In the genomic region with DNA sequence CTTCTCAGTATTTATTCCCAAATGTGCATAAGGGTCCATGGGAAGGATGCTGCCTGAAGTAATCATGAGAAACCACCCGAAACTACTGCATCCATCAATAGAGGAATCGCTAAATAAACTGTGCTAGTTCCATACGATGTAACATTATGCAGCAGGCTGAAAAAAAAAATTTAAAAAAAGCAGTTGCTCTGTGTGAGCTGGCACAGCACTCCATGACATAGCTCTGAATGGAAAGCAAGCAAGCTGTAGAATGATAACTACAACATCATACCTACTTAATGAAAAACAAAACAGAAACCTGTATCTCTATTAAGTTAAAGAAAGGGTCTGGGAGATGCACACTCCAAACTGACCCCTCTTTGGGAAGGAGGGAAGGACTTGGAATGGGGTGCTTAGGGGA, we compare ENCODE assay signal across 16 cellular contexts. TPM values are rescaled to one million over a fixed set of nuclear protein-coding genes. Genes with fewer than 3 reads are reported as not detected.
DNase-seq lines count a peak whose midpoint lies in the region; ATAC-seq and TF ChIP-seq lines count a peak whose summit lies in the region.
"Had no signal": no experiment of that assay in that cellular context is flagged by ENCODE, and none has a peak within 500 bp of the region (broad histone marks: within the 10 kb centered on the region; RNA-seq: fewer than 3 reads in every experiment).

No MANE protein-coding gene starts in this region.

- peak overlapping the region; percentile 13 for H3K56ac ChIP-seq in mesendoderm (ENCODE audit: low read length)

- no peak overlapping the region for H2AK5ac ChIP-seq in mesendoderm (ENCODE audit: low read length)

- intact Hi-C loops in left ventricle myocardium inferior (cut with micrococcal nuclease) (no loop called here), left cardiac atrium (cut with DNase I) (loop anchor here in 1 of 2 donors (5.0 kb wide), 1 partner anchor 48 kb away; a partner anchor contains a TSS), breast epithelium (cut with DNase I; ENCODE audit: low total_unique reads) (loop anchor here (10.0 kb wide), 1 partner anchor 45 kb away; a partner anchor contains a TSS), transverse colon (cut with DNase I; ENCODE audit: low total_unique reads) (loop anchor here (5.0 kb wide), 1 partner anchor 48 kb away; a partner anchor contains a TSS), CD14-positive monocyte (cut with micrococcal nuclease) (loop anchor here in 1 of 2 donors (10.0 kb wide), 2 partner anchors 45 to 105 kb away; a partner anchor contains a TSS)

- no peak overlapping the region for H3K23ac ChIP-seq in mesendoderm (ENCODE audit: low read length)

- H3K36me3 ChIP-seq in left ventricle myocardium inferior, result no peaks in the 10 kb centered on the region
- no peaks in the 10 kb centered on the region for H3K36me3 ChIP-seq in breast epithelium
- peaks cover 2% of the 10 kb centered on the region for H3K36me3 ChIP-seq in mesendoderm (ENCODE audit: control insufficient read depth, insufficient read depth, low read length)
- no peaks in the 10 kb centered on the region for H3K36me3 ChIP-seq in transverse colon
- H3K36me3 ChIP-seq: neutrophil, vagina had no signal

- no peak overlapping the region for H4K8ac ChIP-seq in mesendoderm (ENCODE audit: low read depth, low read length)

- in situ Hi-C loops in transverse colon (cut with MboI; ENCODE audit: low pct_ligation_motif_present in 1 of 4, low pct_unique_long_range_greater_than_20kb in 1 of 4, low sequenced_read_pairs in 3 of 4), result loop anchor here in 1 of 4 donors (10.0 kb wide), 1 partner anchor 55 kb away; no protein-coding TSS in a partner anchor

- no peak overlapping the region for H2BK5ac ChIP-seq in mesendoderm (ENCODE audit: low read length)

- no peak overlapping the region for H3K4ac ChIP-seq in mesendoderm (ENCODE audit: low read depth, low read length)

- DNase-seq in left ventricle myocardium inferior (no peak), left cardiac atrium (no peak), breast epithelium (ENCODE audit: low spot score in 2 of 2) (no peak), mesendoderm (no peak), transverse colon (no peak), CD14-positive monocyte (ENCODE audit: low spot score) (no peak), NCI-H2081 treated with DMSO at 0.1 percent for 48 hours (lab: John Stamatoyannopoulos, UW) (no peak)
- DNase-seq: activated CD4-positive, CD25-positive, alpha-beta regulatory T cell treated with anti-CD3 and anti-CD28 coated beads, Interleukin-2, amount 50 U/mL, for 72 hours; activated naive CD8-positive, alpha-beta T cell treated with anti-CD3 and anti-CD28 coated beads, Interleukin-2, amount 50 U/mL, for 24 hours; activated T-cell treated with anti-CD3 and anti-CD28 coated beads for 4 hours; foreskin melanocyte; NCI-H1930; stimulated activated CD4-positive, alpha-beta T cell treated with anti-CD3 and anti-CD28 coated beads, Interleukin-15, amount 100 ng/mL, for 24 hours had no signal

- peaks cover 78% of the 10 kb centered on the region for H3K79me2 ChIP-seq in mesendoderm (ENCODE audit: control insufficient read depth, insufficient read depth, low read length)

- ATAC-seq in left cardiac atrium (no peak), GM21528 (IDR thresholded peaks at IDR 0.05; ENCODE audit: low FRiP score, unreplicated experiment) (no peak)
- ATAC-seq: activated naive CD8-positive, alpha-beta T cell treated with anti-CD3 and anti-CD28 coated beads, Interleukin-2, amount 50 U/mL, for 24 hours had no signal

- peaks cover 97% of the 10 kb centered on the region for H3K4me1 ChIP-seq in left ventricle myocardium inferior
- peaks cover 32 to 41% of the 10 kb centered on the region in 2 donors for H3K4me1 ChIP-seq in breast epithelium
- peaks cover 40% of the 10 kb centered on the region for H3K4me1 ChIP-seq in mesendoderm (ENCODE audit: control insufficient read depth, low read depth, low read length)
- H3K4me1 ChIP-seq in transverse colon, result peaks cover 40 to 60% (median 49%) of the 10 kb centered on the region in 4 donors

- H3K27ac ChIP-seq in left ventricle myocardium inferior (replicated peaks) (peak overlapping the region; percentile 74), breast epithelium (peak overlapping the region; percentile 34 to 64), mesendoderm (ENCODE audit: low read depth, low read length) (no peak overlapping the region), transverse colon (peak overlapping the region; percentile 61 to 78 (median 72))
- H3K27ac ChIP-seq: neutrophil had no signal

- peaks cover 0 to 6% (median 5%) of the 10 kb centered on the region in 3 donors for H3K27me3 Mint-ChIP-seq in CD14-positive monocyte (ENCODE audit: low read depth in 3 of 3)
- H3K27me3 Mint-ChIP-seq: activated naive CD8-positive, alpha-beta T cell treated with anti-CD3 and anti-CD28 coated beads, Interleukin-2, amount 50 U/mL, for 24 hours had no signal

- H3K4me2 ChIP-seq in mesendoderm (ENCODE audit: low read length), result no peak overlapping the region

- no peak overlapping the region for H3K4me3 Mint-ChIP-seq in CD14-positive monocyte
- H3K4me3 Mint-ChIP-seq: activated naive CD8-positive, alpha-beta T cell treated with anti-CD3 and anti-CD28 coated beads, Interleukin-2, amount 50 U/mL, for 24 hours had no signal

- peaks cover 4 to 6% of the 10 kb centered on the region in 2 donors for H3K36me3 Mint-ChIP-seq in CD14-positive monocyte

- H3K4me1 Mint-ChIP-seq in CD14-positive monocyte, result peaks cover 24% of the 10 kb centered on the region
- H3K4me1 Mint-ChIP-seq: activated naive CD8-positive, alpha-beta T cell treated with anti-CD3 and anti-CD28 coated beads, Interleukin-2, amount 50 U/mL, for 24 hours had no signal

- H3K9me3 Mint-ChIP-seq in CD14-positive monocyte, result peaks cover 0 to 2% (median 0%) of the 10 kb centered on the region in 7 donors
- H3K9me3 Mint-ChIP-seq: activated naive CD8-positive, alpha-beta T cell treated with anti-CD3 and anti-CD28 coated beads, Interleukin-2, amount 50 U/mL, for 24 hours had no signal

- no peak overlapping the region for H4K5ac ChIP-seq in mesendoderm (ENCODE audit: low read length)

- H3K9me3 ChIP-seq in left ventricle myocardium inferior (replicated peaks) (no peaks in the 10 kb centered on the region), breast epithelium (no peaks in the 10 kb centered on the region), transverse colon (no peaks in the 10 kb centered on the region)
- H3K9me3 ChIP-seq: neutrophil, vagina had no signal

- no peak overlapping the region for H2BK120ac ChIP-seq in mesendoderm (ENCODE audit: low read depth, low read length)

- TF ChIP-seq POLR2A in breast epithelium (IDR thresholded peaks at IDR 0.05) (no peak), transverse colon (IDR thresholded peaks at IDR 0.05) (no peak)

- TF ChIP-seq EP300 in transverse colon (IDR thresholded peaks at IDR 0.05; ENCODE audit: low read depth), result no peak

- no peak overlapping the region for H2BK15ac ChIP-seq in mesendoderm (replicated peaks; ENCODE audit: low read depth)

- no peak for TF ChIP-seq CTCF in left ventricle myocardium inferior (IDR thresholded peaks at IDR 0.05; ENCODE audit: borderline replicate concordance)
- TF ChIP-seq CTCF in breast epithelium (IDR thresholded peaks at IDR 0.05), result no peak
- no peak for TF ChIP-seq CTCF in transverse colon (IDR thresholded peaks at IDR 0.05)
- TF ChIP-seq CTCF in CD14-positive monocyte (IDR thresholded peaks at IDR 0.05), result no peak

- H3K27me3 ChIP-seq in left ventricle myocardium inferior (ENCODE audit: low read depth), result no peaks in the 10 kb centered on the region
- H3K27me3 ChIP-seq in breast epithelium, result no peaks in the 10 kb centered on the region
- H3K27me3 ChIP-seq in mesendoderm (ENCODE audit: insufficient read depth, low read length, poor library complexity), result no peaks in the 10 kb centered on the region
- no peaks in the 10 kb centered on the region for H3K27me3 ChIP-seq in transverse colon
- H3K27me3 ChIP-seq: vagina had no signal

- peaks cover 64% of the 10 kb centered on the region for H3K79me1 ChIP-seq in mesendoderm (ENCODE audit: low read length)

- no peak overlapping the region for H3K27ac Mint-ChIP-seq in CD14-positive monocyte
- H3K27ac Mint-ChIP-seq: activated naive CD8-positive, alpha-beta T cell treated with anti-CD3 and anti-CD28 coated beads, Interleukin-2, amount 50 U/mL, for 24 hours had no signal

- H3K9ac ChIP-seq in mesendoderm (ENCODE audit: low read length), result no peak overlapping the region

- WGBS in mesendoderm (ENCODE audit: extremely low coverage, insufficient coverage, low lambda C conversion rate), result no CpG with 5 or more reads among the region's 3 CpGs
- 67 to 84% methylated on average over 3 of the region's 3 CpGs for WGBS in transverse colon (ENCODE audit: low coverage in 1 of 2), 2 donors

- H3K4me3 ChIP-seq in left ventricle myocardium inferior (no peak overlapping the region), breast epithelium (no peak overlapping the region), mesendoderm (ENCODE audit: low read length) (no peak overlapping the region), transverse colon (no peak overlapping the region)
- H3K4me3 ChIP-seq: vagina had no signal

- no peak overlapping the region for H3K18ac ChIP-seq in mesendoderm (ENCODE audit: low read length)

RNA-seq across cellular contexts. Expression of a gene that starts 49.3 kb away (rescaled TPM):
- total RNA-seq in left ventricle myocardium inferior (19.4 TPM), left cardiac atrium (10 to 100 TPM; 20.3 to 34.6 TPM), breast epithelium (10 to 100 TPM in 2 of 3 donors, 1 to 10 TPM in 1; 3.8 to 18.7 (median 17.9) TPM), transverse colon (10 to 100 TPM; 11.9 to 33.7 (median 22.2) TPM)
- 13.4 TPM for polyA plus RNA-seq in mesendoderm (2013, experiment 1 of 2)
- 13.5 TPM for polyA plus RNA-seq in mesendoderm (2013, experiment 2 of 2)
- under 1 TPM; 0.27 to 0.31 TPM for polyA plus RNA-seq in CD14-positive monocyte
